1 cellular context compared by ENCODE assay signal in genomic region chr6:291697-292505, GRCh38.
TF ChIP-seq lines count a peak whose summit lies in the region.

A gene with protein sequence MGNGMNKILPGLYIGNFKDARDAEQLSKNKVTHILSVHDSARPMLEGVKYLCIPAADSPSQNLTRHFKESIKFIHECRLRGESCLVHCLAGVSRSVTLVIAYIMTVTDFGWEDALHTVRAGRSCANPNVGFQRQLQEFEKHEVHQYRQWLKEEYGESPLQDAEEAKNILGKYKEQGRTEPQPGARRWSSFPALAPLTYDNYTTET (plus strand): TSS chr6:292487. CDS start chr6:292540, 53 bp downstream.

TF ChIP-seq in HepG2, 621 proteins besides CTCF, POLR2A, EP300 and RAD21 (continued from another document and continues in another):
- TF ChIP-seq, protein P1, sequence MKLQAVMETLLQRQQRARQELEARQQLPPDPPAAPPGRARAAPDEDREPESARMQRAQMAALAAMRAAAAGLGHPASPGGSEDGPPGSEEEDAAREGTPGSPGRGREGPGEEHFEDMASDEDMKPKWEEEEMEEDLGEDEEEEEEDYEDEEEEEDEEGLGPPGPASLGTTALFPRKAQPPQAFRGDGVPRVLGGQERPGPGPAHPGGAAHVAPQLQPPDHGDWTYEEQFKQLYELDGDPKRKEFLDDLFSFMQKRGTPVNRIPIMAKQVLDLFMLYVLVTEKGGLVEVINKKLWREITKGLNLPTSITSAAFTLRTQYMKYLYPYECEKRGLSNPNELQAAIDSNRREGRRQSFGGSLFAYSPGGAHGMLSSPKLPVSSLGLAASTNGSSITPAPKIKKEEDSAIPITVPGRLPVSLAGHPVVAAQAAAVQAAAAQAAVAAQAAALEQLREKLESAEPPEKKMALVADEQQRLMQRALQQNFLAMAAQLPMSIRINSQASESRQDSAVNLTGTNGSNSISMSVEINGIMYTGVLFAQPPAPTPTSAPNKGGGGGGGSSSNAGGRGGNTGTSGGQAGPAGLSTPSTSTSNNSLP (IDR thresholded peaks at IDR 0.05; ENCODE audit: low read depth, low read length) = no peak
- TF ChIP-seq HOXA7 (CRISPR knock-in tag; IDR thresholded peaks at IDR 0.05) (no peak), ZSCAN25 (CRISPR knock-in tag; IDR thresholded peaks at IDR 0.05) (no peak), BRD4 (CRISPR knock-in tag; IDR thresholded peaks at IDR 0.05) (no peak), ARNTL (CRISPR knock-in tag; IDR thresholded peaks at IDR 0.05) (no peak), ZFP91 (CRISPR knock-in tag; IDR thresholded peaks at IDR 0.05; ENCODE audit: borderline replicate concordance) (peak; percentile 72; the same call in 1 of the 2 replicates), GATAD1 (CRISPR knock-in tag; IDR thresholded peaks at IDR 0.05) (no peak), AGO2 (optimal IDR thresholded peaks at IDR 0.05; ENCODE audit: low read depth, low read length) (peak; percentile 71), KLF9 (CRISPR knock-in tag; IDR thresholded peaks at IDR 0.05; ENCODE audit: low read depth) (no peak), ZUFSP (CRISPR knock-in tag; IDR thresholded peaks at IDR 0.05; ENCODE audit: borderline replicate concordance) (no peak), ATF7 (IDR thresholded peaks at IDR 0.05) (no peak), ATF7 (CRISPR knock-in tag; IDR thresholded peaks at IDR 0.05) (no peak), ZBTB10 (CRISPR knock-in tag; IDR thresholded peaks at IDR 0.05; ENCODE audit: borderline replicate concordance) (0 out of 2 replicates have a peak, but pooled peaks have one; percentile 17), HNRNPH1 (optimal IDR thresholded peaks at IDR 0.05; ENCODE audit: low read depth, low read length) (no peak), PRDM4 (CRISPR knock-in tag; IDR thresholded peaks at IDR 0.05; ENCODE audit: borderline replicate concordance) (0 out of 2 replicates have a peak, but pooled peaks have one; percentile 64)
- TF ChIP-seq, protein P2, sequence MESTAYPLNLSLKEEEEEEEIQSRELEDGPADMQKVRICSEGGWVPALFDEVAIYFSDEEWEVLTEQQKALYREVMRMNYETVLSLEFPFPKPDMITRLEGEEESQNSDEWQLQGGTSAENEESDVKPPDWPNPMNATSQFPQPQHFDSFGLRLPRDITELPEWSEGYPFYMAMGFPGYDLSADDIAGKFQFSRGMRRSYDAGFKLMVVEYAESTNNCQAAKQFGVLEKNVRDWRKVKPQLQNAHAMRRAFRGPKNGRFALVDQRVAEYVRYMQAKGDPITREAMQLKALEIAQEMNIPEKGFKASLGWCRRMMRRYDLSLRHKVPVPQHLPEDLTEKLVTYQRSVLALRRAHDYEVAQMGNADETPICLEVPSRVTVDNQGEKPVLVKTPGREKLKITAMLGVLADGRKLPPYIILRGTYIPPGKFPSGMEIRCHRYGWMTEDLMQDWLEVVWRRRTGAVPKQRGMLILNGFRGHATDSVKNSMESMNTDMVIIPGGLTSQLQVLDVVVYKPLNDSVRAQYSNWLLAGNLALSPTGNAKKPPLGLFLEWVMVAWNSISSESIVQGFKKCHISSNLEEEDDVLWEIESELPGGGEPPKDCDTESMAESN (CRISPR knock-in tag; conservative IDR thresholded peaks at IDR 0.05) = peak; percentile 88
- TF ChIP-seq, protein P3, sequence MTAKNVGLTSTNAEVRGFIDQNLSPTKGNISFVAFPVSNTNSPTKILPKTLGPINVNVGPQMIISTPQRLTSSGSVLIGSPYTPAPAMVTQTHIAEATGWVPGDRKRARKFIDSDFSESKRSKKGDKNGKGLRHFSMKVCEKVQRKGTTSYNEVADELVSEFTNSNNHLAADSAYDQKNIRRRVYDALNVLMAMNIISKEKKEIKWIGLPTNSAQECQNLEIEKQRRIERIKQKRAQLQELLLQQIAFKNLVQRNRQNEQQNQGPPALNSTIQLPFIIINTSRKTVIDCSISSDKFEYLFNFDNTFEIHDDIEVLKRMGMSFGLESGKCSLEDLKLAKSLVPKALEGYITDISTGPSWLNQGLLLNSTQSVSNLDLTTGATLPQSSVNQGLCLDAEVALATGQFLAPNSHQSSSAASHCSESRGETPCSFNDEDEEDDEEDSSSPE (CRISPR knock-in tag; IDR thresholded peaks at IDR 0.05) = 0 out of 2 replicates have a peak, but pooled peaks have one; percentile 12
- TF ChIP-seq, protein P4, sequence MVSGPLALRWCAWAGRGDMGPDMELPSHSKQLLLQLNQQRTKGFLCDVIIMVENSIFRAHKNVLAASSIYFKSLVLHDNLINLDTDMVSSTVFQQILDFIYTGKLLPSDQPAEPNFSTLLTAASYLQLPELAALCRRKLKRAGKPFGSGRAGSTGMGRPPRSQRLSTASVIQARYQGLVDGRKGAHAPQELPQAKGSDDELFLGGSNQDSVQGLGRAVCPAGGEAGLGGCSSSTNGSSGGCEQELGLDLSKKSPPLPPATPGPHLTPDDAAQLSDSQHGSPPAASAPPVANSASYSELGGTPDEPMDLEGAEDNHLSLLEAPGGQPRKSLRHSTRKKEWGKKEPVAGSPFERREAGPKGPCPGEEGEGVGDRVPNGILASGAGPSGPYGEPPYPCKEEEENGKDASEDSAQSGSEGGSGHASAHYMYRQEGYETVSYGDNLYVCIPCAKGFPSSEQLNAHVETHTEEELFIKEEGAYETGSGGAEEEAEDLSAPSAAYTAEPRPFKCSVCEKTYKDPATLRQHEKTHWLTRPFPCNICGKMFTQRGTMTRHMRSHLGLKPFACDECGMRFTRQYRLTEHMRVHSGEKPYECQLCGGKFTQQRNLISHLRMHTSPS (CRISPR knock-in tag; IDR thresholded peaks at IDR 0.05; ENCODE audit: low read depth) = peak; percentile 45; the same call in 1 of the 2 replicates
- TF ChIP-seq, protein P5, sequence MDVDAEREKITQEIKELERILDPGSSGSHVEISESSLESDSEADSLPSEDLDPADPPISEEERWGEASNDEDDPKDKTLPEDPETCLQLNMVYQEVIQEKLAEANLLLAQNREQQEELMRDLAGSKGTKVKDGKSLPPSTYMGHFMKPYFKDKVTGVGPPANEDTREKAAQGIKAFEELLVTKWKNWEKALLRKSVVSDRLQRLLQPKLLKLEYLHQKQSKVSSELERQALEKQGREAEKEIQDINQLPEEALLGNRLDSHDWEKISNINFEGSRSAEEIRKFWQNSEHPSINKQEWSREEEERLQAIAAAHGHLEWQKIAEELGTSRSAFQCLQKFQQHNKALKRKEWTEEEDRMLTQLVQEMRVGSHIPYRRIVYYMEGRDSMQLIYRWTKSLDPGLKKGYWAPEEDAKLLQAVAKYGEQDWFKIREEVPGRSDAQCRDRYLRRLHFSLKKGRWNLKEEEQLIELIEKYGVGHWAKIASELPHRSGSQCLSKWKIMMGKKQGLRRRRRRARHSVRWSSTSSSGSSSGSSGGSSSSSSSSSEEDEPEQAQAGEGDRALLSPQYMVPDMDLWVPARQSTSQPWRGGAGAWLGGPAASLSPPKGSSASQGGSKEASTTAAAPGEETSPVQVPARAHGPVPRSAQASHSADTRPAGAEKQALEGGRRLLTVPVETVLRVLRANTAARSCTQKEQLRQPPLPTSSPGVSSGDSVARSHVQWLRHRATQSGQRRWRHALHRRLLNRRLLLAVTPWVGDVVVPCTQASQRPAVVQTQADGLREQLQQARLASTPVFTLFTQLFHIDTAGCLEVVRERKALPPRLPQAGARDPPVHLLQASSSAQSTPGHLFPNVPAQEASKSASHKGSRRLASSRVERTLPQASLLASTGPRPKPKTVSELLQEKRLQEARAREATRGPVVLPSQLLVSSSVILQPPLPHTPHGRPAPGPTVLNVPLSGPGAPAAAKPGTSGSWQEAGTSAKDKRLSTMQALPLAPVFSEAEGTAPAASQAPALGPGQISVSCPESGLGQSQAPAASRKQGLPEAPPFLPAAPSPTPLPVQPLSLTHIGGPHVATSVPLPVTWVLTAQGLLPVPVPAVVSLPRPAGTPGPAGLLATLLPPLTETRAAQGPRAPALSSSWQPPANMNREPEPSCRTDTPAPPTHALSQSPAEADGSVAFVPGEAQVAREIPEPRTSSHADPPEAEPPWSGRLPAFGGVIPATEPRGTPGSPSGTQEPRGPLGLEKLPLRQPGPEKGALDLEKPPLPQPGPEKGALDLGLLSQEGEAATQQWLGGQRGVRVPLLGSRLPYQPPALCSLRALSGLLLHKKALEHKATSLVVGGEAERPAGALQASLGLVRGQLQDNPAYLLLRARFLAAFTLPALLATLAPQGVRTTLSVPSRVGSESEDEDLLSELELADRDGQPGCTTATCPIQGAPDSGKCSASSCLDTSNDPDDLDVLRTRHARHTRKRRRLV (CRISPR knock-in tag; IDR thresholded peaks at IDR 0.05) = no peak; the same call in 1 of the 2 replicates
- TF ChIP-seq, protein P6, sequence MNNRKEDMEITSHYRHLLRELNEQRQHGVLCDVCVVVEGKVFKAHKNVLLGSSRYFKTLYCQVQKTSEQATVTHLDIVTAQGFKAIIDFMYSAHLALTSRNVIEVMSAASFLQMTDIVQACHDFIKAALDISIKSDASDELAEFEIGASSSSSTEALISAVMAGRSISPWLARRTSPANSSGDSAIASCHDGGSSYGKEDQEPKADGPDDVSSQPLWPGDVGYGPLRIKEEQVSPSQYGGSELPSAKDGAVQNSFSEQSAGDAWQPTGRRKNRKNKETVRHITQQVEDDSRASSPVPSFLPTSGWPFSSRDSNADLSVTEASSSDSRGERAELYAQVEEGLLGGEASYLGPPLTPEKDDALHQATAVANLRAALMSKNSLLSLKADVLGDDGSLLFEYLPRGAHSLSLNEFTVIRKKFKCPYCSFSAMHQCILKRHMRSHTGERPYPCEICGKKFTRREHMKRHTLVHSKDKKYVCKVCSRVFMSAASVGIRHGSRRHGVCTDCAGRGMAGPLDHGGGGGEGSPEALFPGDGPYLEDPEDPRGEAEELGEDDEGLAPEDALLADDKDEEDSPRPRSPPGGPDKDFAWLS (CRISPR knock-in tag; IDR thresholded peaks at IDR 0.05; ENCODE audit: borderline replicate concordance) = 0 out of 2 replicates have a peak, but pooled peaks have one; percentile 77
